ENCODE assay signal across 14 cellular contexts in the genomic region with DNA sequence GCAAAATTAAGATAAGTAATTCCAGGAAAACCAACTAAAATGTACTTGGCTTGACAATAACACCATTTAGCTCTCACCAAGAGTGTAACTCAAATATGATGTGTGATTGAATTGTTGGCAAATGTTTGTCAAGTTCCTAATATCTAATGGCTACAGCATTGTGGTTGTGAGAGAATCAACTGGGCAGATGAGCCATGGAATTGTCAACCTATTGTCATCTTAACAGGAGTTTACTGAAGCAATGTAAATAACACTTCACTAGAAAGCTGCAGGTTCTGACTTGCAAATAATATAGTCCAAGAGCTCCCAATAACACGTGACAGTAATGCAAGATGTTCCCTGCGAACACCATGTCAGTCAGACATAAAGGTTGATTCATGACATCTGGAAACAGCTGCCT.
DNase-seq lines count a peak whose midpoint lies in the region; ATAC-seq and TF ChIP-seq lines count a peak whose summit lies in the region.
"Had no signal": no experiment of that assay in that cellular context is flagged by ENCODE, and none has a peak within 500 bp of the region (broad histone marks: within the 10 kb centered on the region; RNA-seq: fewer than 3 reads in every experiment).

No MANE protein-coding gene starts in this region.

- peak; percentile 17 for DNase-seq in COLO668 (lab: John Stamatoyannopoulos, UW; ENCODE audit: unreplicated experiment)
- peak; percentile 40 to 84 (median 78) for DNase-seq in NCI-H1417 (lab: John Stamatoyannopoulos, UW)
- peak; percentile 88 for DNase-seq in NCI-H345 (lab: John Stamatoyannopoulos, UW)
- peak; percentile 27 to 54 for DNase-seq in SHP77 (lab: John Stamatoyannopoulos, UW)
- DNase-seq in amygdala (lab: John Stamatoyannopoulos, UW) = no peak
- no peak for DNase-seq in NCI-H226
- no peak for DNase-seq in stimulated activated CD8-positive, alpha-beta memory T cell treated with anti-CD3 and anti-CD28 coated beads, Interleukin-4, amount 100 ng/mL, for 48 hours
- DNase-seq: CD8-positive, alpha-beta T cell; H7; Kasumi-1; NCI-H2081 treated with DMSO at 0.1 percent for 48 hours; NCI-H446 treated with DMSO at 0.1 percent for 48 hours; SIG-M5 had no signal

- TF ChIP-seq POLR2A in GM18505 (IDR thresholded peaks at IDR 0.05; ENCODE audit: borderline replicate concordance, extremely low read depth, insufficient read depth, insufficient read length) = no peak

- no peak for ATAC-seq in GM18505 (IDR thresholded peaks at IDR 0.05; ENCODE audit: unreplicated experiment)
- ATAC-seq: CD8-positive, alpha-beta T cell had no signal

Comparison
In these comparisons a context has a peak if more than half of its experiments do, and no peak if none do; other contexts are left out.
1. DNase-seq: peak in COLO668 (single experiment), NCI-H1417 (3 of 3), NCI-H345 (single experiment) and SHP77 (2 of 2); none in amygdala (0 of 56), NCI-H226 (single experiment) and stimulated activated CD8-positive, alpha-beta memory T cell treated with anti-CD3 and anti-CD28 coated beads, Interleukin-4, amount 100 ng/mL, for 48 hours (single experiment).